8 cellular contexts compared by ENCODE assay signal in genomic region chr16:10738231-10739077, GRCh38. TPM values are rescaled to one million over a fixed set of nuclear protein-coding genes. Genes with fewer than 3 reads are reported as not detected.
DNase-seq lines count a peak whose midpoint lies in the region; ATAC-seq and TF ChIP-seq lines count a peak whose summit lies in the region.

No MANE protein-coding gene starts in this region.

- no peak for TF ChIP-seq CTCF in fibroblast of the aortic adventitia (IDR thresholded peaks at IDR 0.05; ENCODE audit: insufficient read depth, low read length)

- CTCF ChIA-PET in activated CD8-positive, alpha-beta T cell treated with anti-CD3 and anti-CD28 coated beads, Interleukin-2, amount 10 ng/mL, durations not matched to agents 7 days and 5 days (lab: Charles Lee), result interaction anchor here (1.5 to 7.0 kb wide), 4 partner anchors 8 to 481 kb away, joined by 7 to 112 read pairs (median 15); partner anchors contain the start of gene CIITA

- no peaks in the 10 kb centered on the region for H3K27me3 Mint-ChIP-seq in activated CD8-positive, alpha-beta T cell treated with anti-CD3 and anti-CD28 coated beads, Interleukin-2, amount 10 ng/mL, durations not matched to agents 7 days and 5 days (ENCODE audit: low read depth)
- H3K27me3 Mint-ChIP-seq in naive thymus-derived CD8-positive, alpha-beta T cell, result no peaks in the 10 kb centered on the region

- peaks cover 52% of the 10 kb centered on the region for H3K4me1 Mint-ChIP-seq in activated CD8-positive, alpha-beta T cell treated with anti-CD3 and anti-CD28 coated beads, Interleukin-2, amount 10 ng/mL, durations not matched to agents 7 days and 5 days (ENCODE audit: low read depth)
- H3K4me1 Mint-ChIP-seq in naive thymus-derived CD8-positive, alpha-beta T cell, result peaks cover 8 to 31% (median 21%) of the 10 kb centered on the region in 4 donors

- peak overlapping the region; percentile 43 for H3K27ac Mint-ChIP-seq in activated CD8-positive, alpha-beta T cell treated with anti-CD3 and anti-CD28 coated beads, Interleukin-2, amount 10 ng/mL, durations not matched to agents 7 days and 5 days
- H3K27ac Mint-ChIP-seq in naive thymus-derived CD8-positive, alpha-beta T cell, result peak overlapping the region in 1 of 10 donors; percentile 39

- H3K4me3 Mint-ChIP-seq in activated CD8-positive, alpha-beta T cell treated with anti-CD3 and anti-CD28 coated beads, Interleukin-2, amount 10 ng/mL, durations not matched to agents 7 days and 5 days, result no peak overlapping the region
- peak overlapping the region in 1 of 10 donors; percentile 24 for H3K4me3 Mint-ChIP-seq in naive thymus-derived CD8-positive, alpha-beta T cell

- ATAC-seq in GM18498 (IDR thresholded peaks at IDR 0.05; ENCODE audit: unreplicated experiment) (peak; percentile 71), GM21825 (IDR thresholded peaks at IDR 0.05; ENCODE audit: unreplicated experiment) (peak; percentile 55)
- ATAC-seq in activated CD8-positive, alpha-beta T cell treated with anti-CD3 and anti-CD28 coated beads, Interleukin-2, amount 10 ng/mL, durations not matched to agents 7 days and 5 days, result peak; percentile 28
- ATAC-seq in naive thymus-derived CD8-positive, alpha-beta T cell, result no peak

- POLR2A ChIA-PET in activated CD8-positive, alpha-beta T cell treated with anti-CD3 and anti-CD28 coated beads, Interleukin-2, amount 10 ng/mL, durations not matched to agents 7 days and 5 days (lab: Charles Lee), result no interaction called here
- POLR2A ChIA-PET in naive thymus-derived CD8-positive, alpha-beta T cell (lab: Charles Lee), result no interaction called here

- no peaks in the 10 kb centered on the region for H3K36me3 Mint-ChIP-seq in activated CD8-positive, alpha-beta T cell treated with anti-CD3 and anti-CD28 coated beads, Interleukin-2, amount 10 ng/mL, durations not matched to agents 7 days and 5 days (ENCODE audit: low read depth)
- no peaks in the 10 kb centered on the region for H3K36me3 Mint-ChIP-seq in naive thymus-derived CD8-positive, alpha-beta T cell

- DNase-seq in LHCN-M2 (ENCODE audit: low read depth) (peak; percentile 89), fibroblast of the aortic adventitia (ENCODE audit: low read depth) (peak; percentile 68), pons (ENCODE audit: low spot score) (peak; percentile 91), NCI-H524 (lab: John Stamatoyannopoulos, UW) (no peak)
- DNase-seq in activated CD8-positive, alpha-beta T cell treated with anti-CD3 and anti-CD28 coated beads, Interleukin-2, amount 10 ng/mL, durations not matched to agents 7 days and 5 days, result peak; percentile 75
- DNase-seq in naive thymus-derived CD8-positive, alpha-beta T cell, result no peak

- no peaks in the 10 kb centered on the region for H3K9me3 Mint-ChIP-seq in activated CD8-positive, alpha-beta T cell treated with anti-CD3 and anti-CD28 coated beads, Interleukin-2, amount 10 ng/mL, durations not matched to agents 7 days and 5 days (ENCODE audit: insufficient read depth)
- peaks cover 0 to under 1% (median 0%) of the 10 kb centered on the region in 9 donors for H3K9me3 Mint-ChIP-seq in naive thymus-derived CD8-positive, alpha-beta T cell

- no peak overlapping the region for H3K4me3 ChIP-seq in fibroblast of the aortic adventitia (ENCODE audit: low read depth, low read length)

RNA-seq across cellular contexts. Expression of gene NUBP1, which starts 5.2 kb away (rescaled TPM):
- total RNA-seq in LHCN-M2 (2014; rRNA removed), result 23.6 and 28.3 TPM in 2 replicates
- polyA plus RNA-seq in LHCN-M2 (2012), result 34.4 TPM
- total RNA-seq in activated CD8-positive, alpha-beta T cell treated with anti-CD3 and anti-CD28 coated beads, Interleukin-2, amount 10 ng/mL, durations not matched to agents 7 days and 5 days, result 10 to 100 TPM; 24.9 to 28.4 TPM
- total RNA-seq in fibroblast of the aortic adventitia (ENCODE audit: low replicate concordance), result 9.7 and 17.2 TPM in 2 replicates
- 10 to 100 TPM; 27.3 to 29.7 TPM for total RNA-seq in naive thymus-derived CD8-positive, alpha-beta T cell
- polyA plus RNA-seq in naive thymus-derived CD8-positive, alpha-beta T cell, result 10 to 100 TPM; 22.7 to 34.5 (median 30.0) TPM

RNA-seq across cellular contexts. Expression of gene TEKT5, which starts 43.7 kb away (rescaled TPM):
- total RNA-seq in LHCN-M2 (2014; rRNA removed), result not detected in 2 replicates
- not detected for polyA plus RNA-seq in LHCN-M2 (2012)
- not detected for total RNA-seq in activated CD8-positive, alpha-beta T cell treated with anti-CD3 and anti-CD28 coated beads, Interleukin-2, amount 10 ng/mL, durations not matched to agents 7 days and 5 days
- 0.09 TPM in 1 of 2 replicates, not detected in the other for total RNA-seq in fibroblast of the aortic adventitia (ENCODE audit: low replicate concordance)
- under 1 TPM in 1 of 2 experiments, not detected in 1; 0.68 TPM for total RNA-seq in naive thymus-derived CD8-positive, alpha-beta T cell
- polyA plus RNA-seq in naive thymus-derived CD8-positive, alpha-beta T cell, result not detected

Comparison
In these comparisons a context has a peak if more than half of its experiments do, and no peak if none do; other contexts are left out.
1. ATAC-seq: peak in GM18498 (single experiment), GM21825 (single experiment) and activated CD8-positive, alpha-beta T cell treated with anti-CD3 and anti-CD28 coated beads, Interleukin-2, amount 10 ng/mL, durations not matched to agents 7 days and 5 days (single experiment); none in naive thymus-derived CD8-positive, alpha-beta T cell (0 of 2).
2. DNase-seq: peak in LHCN-M2 (single experiment), activated CD8-positive, alpha-beta T cell treated with anti-CD3 and anti-CD28 coated beads, Interleukin-2, amount 10 ng/mL, durations not matched to agents 7 days and 5 days (single experiment), fibroblast of the aortic adventitia (single experiment) and pons (single experiment); none in naive thymus-derived CD8-positive, alpha-beta T cell (0 of 10) and NCI-H524 (0 of 2).